Comparison of ENCODE assay signal across 20 cellular contexts in the genomic region with DNA sequence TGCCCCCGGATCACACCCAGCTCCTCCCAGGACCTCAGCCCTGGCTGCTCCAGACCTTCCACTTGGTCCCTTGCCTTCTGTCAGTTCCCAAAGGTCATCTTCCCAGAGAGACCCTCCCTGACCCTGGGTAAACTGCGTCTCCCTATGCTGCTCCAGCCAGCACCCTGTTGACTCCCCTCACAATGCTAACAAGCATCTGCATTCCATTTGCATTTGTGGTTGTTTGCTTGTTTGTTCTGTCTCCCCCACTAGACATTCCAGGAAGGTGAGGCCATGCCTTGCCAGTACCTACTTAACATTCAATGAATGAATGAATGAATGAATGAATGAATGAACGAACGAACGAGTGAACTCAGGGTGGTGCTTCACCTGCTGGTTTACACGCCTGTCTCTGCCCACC.
DNase-seq lines count a peak whose midpoint lies in the region; ATAC-seq, FAIRE-seq and TF ChIP-seq lines count a peak whose summit lies in the region.
"Had no signal": no experiment of that assay in that cellular context is flagged by ENCODE, and none has a peak within 500 bp of the region (broad histone marks: within the 10 kb centered on the region; RNA-seq: fewer than 3 reads in every experiment).

No MANE protein-coding gene starts in this region.

- DNase-seq in right atrium auricular region (ENCODE audit: low spot score): peak; percentile 13
- DNase-seq in heart right ventricle: no peak
- DNase-seq in H1 (ENCODE audit: low read depth in 1 of 2, low spot score in 2 of 2): no peak
- DNase-seq in mesenteric fat pad (ENCODE audit: low spot score): peak; percentile 39
- DNase-seq in NCI-H524 (lab: John Stamatoyannopoulos, UW): no peak
- no peak for DNase-seq in GDM1 (lab: John Stamatoyannopoulos, UW)
- no peak for DNase-seq in KG1 (lab: John Stamatoyannopoulos, UW)
- DNase-seq: COR-L47, DMS 273 treated with DMSO at 0.1 percent for 48 hours, DND-41, GOT3, MV-4-11, NCI-H2227 treated with DMSO at 0.1 percent for 48 hours, NCI-H510A treated with DMSO at 0.1 percent for 48 hours, PC-9, SJCRH30 had no signal

- H3K27me3 ChIP-seq in right atrium auricular region (no peaks in the 10 kb centered on the region), heart right ventricle (peaks cover 0 to 40% (median 9%) of the 10 kb centered on the region in 7 donors), H1 (replicated peaks in 1 of 4; ENCODE audit: control insufficient read depth in 3 of 4, extremely low read depth in 1 of 4, insufficient read depth in 3 of 4, low read length in 3 of 4) (no peaks in the 10 kb centered on the region; a peak in 1 of 7 replicates)
- H3K27me3 ChIP-seq: SJCRH30 had no signal

- no peak overlapping the region for H3K9ac ChIP-seq in H1 (replicated peaks in 1 of 4; ENCODE audit: extremely low read depth in 1 of 4, low read depth in 3 of 4, low read length in 3 of 4)
- H3K9ac ChIP-seq: KMS-11 had no signal

- H3K79me1 ChIP-seq in H1 (ENCODE audit: low read depth, low read length): no peaks in the 10 kb centered on the region

- 0 out of 2 replicates have a peak overlapping the region, but pooled peaks have one; percentile 61 for H2BK15ac ChIP-seq in H1 (ENCODE audit: low read length)

- CTCF ChIA-PET in H1 (lab: Charles Lee; ENCODE audit: partially characterized antibody): no interaction called here

- TF ChIP-seq CTCF in right atrium auricular region (IDR thresholded peaks at IDR 0.05) (no peak), heart right ventricle (IDR thresholded peaks at IDR 0.05) (no peak), H1 (IDR thresholded peaks at IDR 0.05; ENCODE audit: control extremely low read depth in 1 of 3, insufficient read depth in 1 of 3, low read depth in 1 of 3, low read length in 3 of 3) (no peak)

- H4K5ac ChIP-seq in H1 (ENCODE audit: insufficient read length, low read depth, low read length): no peak overlapping the region

- H3K4me3 ChIP-seq in right atrium auricular region: no peak overlapping the region
- H3K4me3 ChIP-seq in heart right ventricle: no peak overlapping the region
- H3K4me3 ChIP-seq in H1 (ENCODE audit: extremely low read depth in 1 of 4, insufficient read depth in 2 of 4, low read depth in 3 of 4, low read length in 4 of 4): no peak overlapping the region
- H3K4me3 ChIP-seq: PC-9, SJCRH30 had no signal

- H4K8ac ChIP-seq in H1 (ENCODE audit: extremely low read depth, insufficient read depth, low read length): no peak overlapping the region

- intact Hi-C loops in heart right ventricle (cut with DNase I): loop anchor here in 1 of 10 donors (10.0 kb wide), 1 partner anchor 57 kb away; no protein-coding TSS in a partner anchor

- H3K36me3 ChIP-seq in right atrium auricular region (no peaks in the 10 kb centered on the region), heart right ventricle (no peaks in the 10 kb centered on the region), H1 (ENCODE audit: control insufficient read depth in 2 of 4, insufficient read depth in 4 of 4, low read length in 3 of 4) (no peaks in the 10 kb centered on the region)
- H3K36me3 ChIP-seq: SJCRH30 had no signal

- no peak for TF ChIP-seq EP300 in H1 (IDR thresholded peaks at IDR 0.05; ENCODE audit: borderline replicate concordance in 1 of 2, low read depth in 2 of 2, low read length in 2 of 2)

- no peak for FAIRE-seq in H1 (lab: Jason Lieb, UNC)
- FAIRE-seq: HepG2 had no signal

- peak overlapping the region; percentile 94; the same call in 1 of the 2 replicates for H2BK12ac ChIP-seq in H1 (ENCODE audit: low read depth, low read length)

- no peak overlapping the region for H2AFZ ChIP-seq in H1 (ENCODE audit: low read length)
- H2AFZ ChIP-seq: PC-9 had no signal

- POLR2A ChIA-PET in H1 (lab: Charles Lee; ENCODE audit: partially characterized antibody): no interaction called here

- peak overlapping the region; percentile 34 for H4K91ac ChIP-seq in H1 (replicated peaks; ENCODE audit: insufficient read length, low read length)

- 0 out of 2 replicates have a peak overlapping the region, but pooled peaks have one; percentile 9 for H2AK5ac ChIP-seq in H1 (ENCODE audit: low read depth, low read length)

- no peak overlapping the region for H3K4ac ChIP-seq in H1 (replicated peaks; ENCODE audit: insufficient read length, low read depth, low read length)

- H3K4me1 ChIP-seq in right atrium auricular region (no peaks in the 10 kb centered on the region), heart right ventricle (no peaks in the 10 kb centered on the region), H1 (replicated peaks in 1 of 4; ENCODE audit: control insufficient read depth in 3 of 4, insufficient read depth in 4 of 4, low read length in 3 of 4) (peaks cover 8 to 25% (median 17%) of the 10 kb centered on the region in 4 experiments)
- H3K4me1 ChIP-seq: SJCRH30 had no signal

- TF ChIP-seq POLR2A in H1 (IDR thresholded peaks at IDR 0.05; ENCODE audit: control extremely low read depth in 1 of 2, low read depth in 2 of 2, low read length in 2 of 2): no peak

- no peak overlapping the region for H3K14ac ChIP-seq in H1 (ENCODE audit: insufficient read length)

- no peak for TF ChIP-seq RAD21 in H1 (IDR thresholded peaks at IDR 0.05 in 1 of 2, conservative IDR thresholded peaks at IDR 0.05 in 1 of 2; ENCODE audit: low read depth in 2 of 2, low read length in 2 of 2)

- H3K9me3 ChIP-seq in right atrium auricular region (no peaks in the 10 kb centered on the region), heart right ventricle (no peaks in the 10 kb centered on the region), H1 (ENCODE audit: insufficient read depth in 2 of 2, low read depth in 1 of 2, low read length in 1 of 2) (no peaks in the 10 kb centered on the region)
- H3K9me3 ChIP-seq: SJCRH30 had no signal

- H3K56ac ChIP-seq in H1 (replicated peaks; ENCODE audit: insufficient read length, low read depth, low read length): no peak overlapping the region

- no peaks in the 10 kb centered on the region for H4K20me1 ChIP-seq in H1 (replicated peaks in 1 of 2; ENCODE audit: control insufficient read depth in 1 of 2, insufficient read depth in 2 of 2, low read length in 2 of 2)

- H3K23ac ChIP-seq in H1 (ENCODE audit: insufficient read length): no peak overlapping the region

- no peaks in the 10 kb centered on the region for H3K79me2 ChIP-seq in H1 (ENCODE audit: control insufficient read depth in 1 of 2, insufficient read depth in 2 of 2, low read length in 2 of 2)

- H3K27ac ChIP-seq in right atrium auricular region (no peak overlapping the region), heart right ventricle (no peak overlapping the region), H1 (ENCODE audit: low read depth, low read length) (0 out of 2 replicates have a peak overlapping the region, but pooled peaks have one; percentile 7)
- H3K27ac ChIP-seq: 22Rv1, KMS-11, PC-9, SJCRH30 had no signal

- H2BK20ac ChIP-seq in H1 (ENCODE audit: low read length): 0 out of 2 replicates have a peak overlapping the region, but pooled peaks have one; percentile 32

- peak overlapping the region in 1 of 2 experiments; percentile 11; a peak in 1 of 4 replicates for H3K4me2 ChIP-seq in H1 (ENCODE audit: insufficient read depth in 1 of 2, low read depth in 2 of 2, low read length in 2 of 2)
- H3K4me2 ChIP-seq: KMS-11, PC-9 had no signal

- no peak overlapping the region for H2BK120ac ChIP-seq in H1 (replicated peaks; ENCODE audit: low read depth, low read length)

- peaks cover 4% of the 10 kb centered on the region; the same call in 1 of the 2 replicates for H3K23me2 ChIP-seq in H1 (ENCODE audit: low read depth, low read length)

- peak overlapping the region; percentile 1; the same call in 1 of the 2 replicates for H2BK5ac ChIP-seq in H1 (ENCODE audit: low read depth, low read length)

- no peak overlapping the region for H3K18ac ChIP-seq in H1 (ENCODE audit: extremely low read depth, low read length)

- ATAC-seq in heart right ventricle (no peak), GM18498 (IDR thresholded peaks at IDR 0.05; ENCODE audit: unreplicated experiment) (no peak)
- ATAC-seq: HepG2 had no signal

- 62 to 63% methylated on average over 6 of the region's 6 CpGs for WGBS in heart right ventricle, 2 donors
- 82% methylated on average over 6 of the region's 6 CpGs; no CpG with 5 or more reads in 1 of the 2 experiments for WGBS in H1 (ENCODE audit: extremely low coverage in 1 of 2, insufficient coverage in 1 of 2, insufficient read length in 1 of 2, insufficient replicate concordance in 2 of 2, low coverage in 1 of 2, low lambda C conversion rate in 2 of 2, missing lambda C conversion rate in 1 of 2), 2 experiments

TF ChIP-seq in H1, 55 proteins besides CTCF, POLR2A, EP300 and RAD21 (continues in another document):
- TF ChIP-seq SP2 (IDR thresholded peaks at IDR 0.05; ENCODE audit: low read length) (no peak), SIRT6 (IDR thresholded peaks at IDR 0.05; ENCODE audit: low read length) (no peak), POLR2AphosphoS5 (IDR thresholded peaks at IDR 0.05; ENCODE audit: low read depth, low read length) (no peak), RXRA (IDR thresholded peaks at IDR 0.05; ENCODE audit: insufficient read depth, low read depth, low read length) (no peak), NANOG (IDR thresholded peaks at IDR 0.05; ENCODE audit: insufficient read depth, low read depth, low read length, poor library complexity, severe bottlenecking) (no peak), BCL11A (IDR thresholded peaks at IDR 0.05; ENCODE audit: low read depth in 2 of 2, low read length in 2 of 2) (no peak), KDM1A (IDR thresholded peaks at IDR 0.05; ENCODE audit: borderline replicate concordance, low read length) (no peak), TEAD4 (IDR thresholded peaks at IDR 0.05; ENCODE audit: low read depth, low read length) (peak; percentile 83), CBX5 (IDR thresholded peaks at IDR 0.05; ENCODE audit: low read depth, low read length) (no peak), JUND (IDR thresholded peaks at IDR 0.05; ENCODE audit: low read length) (peak; percentile 69; the same call in 1 of the 2 replicates), KDM4A (IDR thresholded peaks at IDR 0.05; ENCODE audit: low read depth, low read length, severe bottlenecking) (no peak), EZH2 (IDR thresholded peaks at IDR 0.05; ENCODE audit: low read depth, low read length, severe bottlenecking) (no peak), JUN (IDR thresholded peaks at IDR 0.05; ENCODE audit: low read depth, low read length) (peak; percentile 76; the same call in 1 of the 2 replicates)
- TF ChIP-seq, protein P1, sequence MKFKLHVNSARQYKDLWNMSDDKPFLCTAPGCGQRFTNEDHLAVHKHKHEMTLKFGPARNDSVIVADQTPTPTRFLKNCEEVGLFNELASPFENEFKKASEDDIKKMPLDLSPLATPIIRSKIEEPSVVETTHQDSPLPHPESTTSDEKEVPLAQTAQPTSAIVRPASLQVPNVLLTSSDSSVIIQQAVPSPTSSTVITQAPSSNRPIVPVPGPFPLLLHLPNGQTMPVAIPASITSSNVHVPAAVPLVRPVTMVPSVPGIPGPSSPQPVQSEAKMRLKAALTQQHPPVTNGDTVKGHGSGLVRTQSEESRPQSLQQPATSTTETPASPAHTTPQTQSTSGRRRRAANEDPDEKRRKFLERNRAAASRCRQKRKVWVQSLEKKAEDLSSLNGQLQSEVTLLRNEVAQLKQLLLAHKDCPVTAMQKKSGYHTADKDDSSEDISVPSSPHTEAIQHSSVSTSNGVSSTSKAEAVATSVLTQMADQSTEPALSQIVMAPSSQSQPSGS (IDR thresholded peaks at IDR 0.05; ENCODE audit: low read length): no peak

Comparison
In these comparisons a context has a peak if more than half of its experiments do, and no peak if none do; other contexts are left out.
1. DNase-seq: peak in right atrium auricular region (single experiment) and mesenteric fat pad (single experiment); none in heart right ventricle (0 of 2), H1 (0 of 2), NCI-H524 (0 of 2), GDM1 (single experiment) and KG1 (single experiment).